In genomic region chr6:56714982-56715456, GRCh38 we compare ENCODE assay signal across 9 cellular contexts.
DNase-seq lines count a peak whose midpoint lies in the region; ATAC-seq and TF ChIP-seq lines count a peak whose summit lies in the region.
"Had no signal": no experiment of that assay in that cellular context is flagged by ENCODE, and none has a peak within 500 bp of the region (broad histone marks: within the 10 kb centered on the region; RNA-seq: fewer than 3 reads in every experiment).

No MANE protein-coding gene starts in this region.

- CTCF ChIA-PET in AG04450 (lab: Charles Lee) = interaction anchor here (0.7 kb wide), 1 partner anchor 18 kb away, joined by 3 read pairs; no protein-coding TSS in a partner anchor

- no peak overlapping the region for H3K4me3 ChIP-seq in AG04450 (ENCODE audit: low read depth, low read length)
- no peak overlapping the region for H3K4me3 ChIP-seq in KMS-11 (IDR thresholded peaks at IDR 0.05; ENCODE audit: insufficient read depth, low read depth, low read length)
- H3K4me3 ChIP-seq in lower lobe of right lung = no peak overlapping the region

- TF ChIP-seq CTCF in AG04450 (IDR thresholded peaks at IDR 0.05; ENCODE audit: low read depth, low read length) (no peak), KMS-11 (conservative IDR thresholded peaks at IDR 0.05; ENCODE audit: low read depth, low read length) (no peak), lower lobe of right lung (IDR thresholded peaks at IDR 0.05) (no peak)

- H2AFZ ChIP-seq in KMS-11 (ENCODE audit: low read depth) = no peak overlapping the region

- no peak overlapping the region for H3K9ac ChIP-seq in KMS-11

- POLR2A ChIA-PET in AG04450 (lab: Yijun Ruan, JAX) = interaction anchor here (0.6 to 1.9 kb wide), 4 partner anchors 12 to 54 kb away, joined by 3 to 5 read pairs (median 4); no protein-coding TSS in a partner anchor

- H3K79me2 ChIP-seq in KMS-11 (ENCODE audit: insufficient read depth, low read depth) = peaks cover 87% of the 10 kb centered on the region

- intact Hi-C loops in lower lobe of right lung (cut with DNase I) (no loop called here), head of caudate nucleus (cut with DNase I) (no loop called here)

- ATAC-seq in lower lobe of right lung = peak; percentile 79 to 82

- H3K4me1 ChIP-seq in KMS-11 (ENCODE audit: low read depth, poor library complexity, severe bottlenecking) (peaks cover 80% of the 10 kb centered on the region), lower lobe of right lung (peaks cover 16% of the 10 kb centered on the region)

- peaks cover 23% of the 10 kb centered on the region for H4K20me1 ChIP-seq in KMS-11 (ENCODE audit: insufficient read depth)

- no peak for DNase-seq in AG04450 (ENCODE audit: low read depth, low spot score)
- DNase-seq in lower lobe of right lung = no peak
- DNase-seq in NCI-H2171 (lab: John Stamatoyannopoulos, UW) = no peak
- no peak for DNase-seq in head of caudate nucleus
- DNase-seq in NCI-H2196 (lab: John Stamatoyannopoulos, UW; ENCODE audit: unreplicated experiment) = no peak
- no peak for DNase-seq in NCI-H2171 treated with DMSO at 0.1 percent for 48 hours (lab: John Stamatoyannopoulos, UW)
- DNase-seq: activated T-cell treated with anti-CD3 and anti-CD28 coated beads for 4 hours had no signal

- no peaks in the 10 kb centered on the region for H3K36me3 ChIP-seq in KMS-11 (ENCODE audit: insufficient read depth)
- no peaks in the 10 kb centered on the region for H3K36me3 ChIP-seq in lower lobe of right lung

- H3K27ac ChIP-seq in AG04450 (ENCODE audit: low read depth, low read length) = peak overlapping the region; percentile 83
- H3K27ac ChIP-seq in KMS-11 = peak overlapping the region; percentile 3; the same call in 1 of the 2 replicates
- peak overlapping the region; percentile 21 for H3K27ac ChIP-seq in cingulate gyrus (ENCODE audit: low read depth, low read length)
- H3K27ac ChIP-seq in lower lobe of right lung = peak overlapping the region; percentile 2

- no peaks in the 10 kb centered on the region for H3K27me3 ChIP-seq in AG04450 (ENCODE audit: control insufficient read depth, insufficient read depth, low read length)
- H3K27me3 ChIP-seq in KMS-11 (ENCODE audit: insufficient read depth, low read depth) = no peaks in the 10 kb centered on the region
- no peaks in the 10 kb centered on the region for H3K27me3 ChIP-seq in lower lobe of right lung (ENCODE audit: low read depth)

- H3K4me2 ChIP-seq in KMS-11 = peak overlapping the region; percentile 10; the same call in 1 of the 2 replicates

- no peaks in the 10 kb centered on the region for H3K9me3 ChIP-seq in AG04450 (ENCODE audit: control insufficient read depth, insufficient read depth, low read length)
- H3K9me3 ChIP-seq in lower lobe of right lung = no peaks in the 10 kb centered on the region

Comparison
In these comparisons a context has a peak if more than half of its experiments do, and no peak if none do; other contexts are left out.
1. H3K27ac ChIP-seq: peak in every context shown above with its lines; median percentile 83 in AG04450; 21 in cingulate gyrus; 3 in KMS-11; 2 in lower lobe of right lung.